In the genomic region with DNA sequence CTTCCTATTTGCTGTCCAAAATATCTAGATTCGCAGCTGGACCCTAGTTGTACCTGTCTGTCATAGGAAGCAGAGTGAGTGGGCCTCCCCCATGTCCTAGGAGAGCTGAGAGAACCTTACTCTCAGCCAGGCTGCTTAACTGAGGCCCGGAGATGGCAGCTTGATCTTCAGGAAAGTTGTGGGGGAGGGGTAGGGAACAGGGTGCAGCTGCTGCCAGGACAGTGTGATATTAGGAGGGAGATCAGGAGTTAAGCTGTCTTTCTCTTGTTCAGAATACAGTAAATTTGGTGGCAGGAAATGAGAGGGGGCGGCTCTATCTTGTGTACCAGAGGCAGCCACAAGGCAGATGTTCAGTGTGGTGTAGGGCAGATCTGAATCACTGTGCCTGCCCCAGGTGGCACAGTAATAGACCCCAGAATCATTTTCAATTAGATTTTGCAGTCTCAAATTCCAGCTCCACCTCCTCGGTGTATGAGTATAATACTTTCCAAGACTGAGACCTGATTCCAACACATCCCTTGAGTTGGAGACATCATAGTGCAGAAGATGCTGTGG, we compare ENCODE assay signal across 8 cellular contexts.
DNase-seq lines count a peak whose midpoint lies in the region; ATAC-seq, FAIRE-seq and TF ChIP-seq lines count a peak whose summit lies in the region.
"Not testable (repeated sequence)": the region's sequence is repeated elsewhere in the genome, so short reads cannot be mapped to it uniquely, and the experiment has no call there.

No MANE protein-coding gene starts in this region.

- in situ Hi-C loops in GM12878 (cut with MboI), result loop anchor here (25.0 kb wide), 1 partner anchor 132 kb away; no protein-coding TSS in a partner anchor

- H3K27me3 Mint-ChIP-seq in activated CD4-positive, alpha-beta memory T cell treated with anti-CD3 and anti-CD28 coated beads for 36 hours, result not testable (repeated sequence)

- not testable (repeated sequence) for TF ChIP-seq EP300 in GM12878 (IDR thresholded peaks at IDR 0.05; ENCODE audit: borderline replicate concordance in 1 of 2, control insufficient read depth in 1 of 2, low read depth in 2 of 2, low read length in 2 of 2)

- not testable (repeated sequence) for H3K27me3 ChIP-seq in DND-41 (ENCODE audit: insufficient read depth, low read length, poor library complexity); GM12878 (replicated peaks in 1 of 2; ENCODE audit: control insufficient read depth in 2 of 2, insufficient read depth in 2 of 2, low read length in 1 of 2); spleen (replicated peaks in 1 of 7)

- H3K36me3 Mint-ChIP-seq in activated CD4-positive, alpha-beta memory T cell treated with anti-CD3 and anti-CD28 coated beads for 36 hours, result not testable (repeated sequence)

- SMC1A ChIA-PET in GM12878 (lab: Charles Lee; ENCODE audit: uncharacterized antibody, unreplicated experiment), result interaction anchor here (1.0 to 2.9 kb wide), 15 partner anchors 9 to 449 kb away, joined by 3 to 35 read pairs (median 6); no protein-coding TSS in a partner anchor

- not testable (repeated sequence) for H3K9me3 ChIP-seq in DND-41 (ENCODE audit: insufficient read depth, low read length, severe bottlenecking); GM12878 (replicated peaks; ENCODE audit: control insufficient read depth, insufficient read depth, low read length); spleen

- not testable (repeated sequence) for H3K9ac ChIP-seq in DND-41 (ENCODE audit: low read depth, low read length); GM12878 (ENCODE audit: control insufficient read depth, insufficient read depth, low read length)

- not testable (repeated sequence) for BruUV-seq in GM12878 (replicated peaks; lab: Mats Ljungman, UMichigan)

- peak; percentile 20 for DNase-seq in DND-41
- DNase-seq in NCI-H2171 treated with DMSO at 0.1 percent for 48 hours (lab: John Stamatoyannopoulos, UW), result peak; percentile 75
- DNase-seq in activated CD4-positive, alpha-beta memory T cell treated with anti-CD3 and anti-CD28 coated beads for 36 hours; GM12878 (ENCODE audit: low read depth, low spot score); spleen: not testable (repeated sequence)

- peak overlapping the region; percentile 58; the same call in 1 of the 2 replicates for H3K4me2 ChIP-seq in DND-41 (ENCODE audit: insufficient read depth, low read length)
- H3K4me2 ChIP-seq in GM12878 (ENCODE audit: control insufficient read depth, insufficient read depth), result not testable (repeated sequence)

- TF ChIP-seq CTCF in DND-41 (IDR thresholded peaks at IDR 0.05; ENCODE audit: borderline replicate concordance, extremely low read depth, low read length, poor library complexity, severe bottlenecking); GM12878 (IDR thresholded peaks at IDR 0.05 in 2 of 3, conservative IDR thresholded peaks at IDR 0.05 in 1 of 3; ENCODE audit: control insufficient read depth in 2 of 3, extremely low read depth in 1 of 3, insufficient read depth in 1 of 3, low read depth in 3 of 3, low read length in 3 of 3); spleen (IDR thresholded peaks at IDR 0.05 in 8 of 11, conservative IDR thresholded peaks at IDR 0.05 in 3 of 11): not testable (repeated sequence)

- H3K36me3 ChIP-seq in DND-41 (ENCODE audit: insufficient read depth, low read length); GM12878 (ENCODE audit: control insufficient read depth in 2 of 2, insufficient read depth in 2 of 2, low read length in 1 of 2); spleen: not testable (repeated sequence)

- peak overlapping the region; percentile 80 for H3K27ac ChIP-seq in DND-41 (ENCODE audit: low read length)
- not testable (repeated sequence) for H3K27ac ChIP-seq in GM12878 (ENCODE audit: control insufficient read depth, insufficient read depth)
- peak overlapping the region; percentile 17 to 86 (median 60) for H3K27ac ChIP-seq in spleen

- peak overlapping the region; percentile 61 for H3K27ac Mint-ChIP-seq in activated CD4-positive, alpha-beta memory T cell treated with anti-CD3 and anti-CD28 coated beads for 36 hours

- 36% methylated on average over 4 of the region's 4 CpGs for WGBS in GM12878 (ENCODE audit: insufficient coverage, insufficient replicate concordance, low lambda C conversion rate, missing lambda C conversion rate)
- WGBS in spleen, 5 donors, result 25 to 51% (median 35%) methylated on average over 4 of the region's 4 CpGs

- POLR2A ChIA-PET in activated CD4-positive, alpha-beta memory T cell treated with anti-CD3 and anti-CD28 coated beads for 36 hours (lab: Charles Lee), result interaction anchor here (0.6 kb wide), 1 partner anchor 13 kb away, joined by 4 read pairs; no protein-coding TSS in a partner anchor
- POLR2A ChIA-PET in GM12878 (lab: Charles Lee), result not testable (repeated sequence)

- RAD21 ChIA-PET in GM12878 (lab: Charles Lee; ENCODE audit: unreplicated experiment), result interaction anchor here (1.2 to 2.8 kb wide), 8 partner anchors 9 to 129 kb away, joined by 3 to 43 read pairs (median 7); no protein-coding TSS in a partner anchor

- H3K4me1 ChIP-seq in DND-41 (ENCODE audit: insufficient read depth, low read length) (peaks cover 66% of the 10 kb centered on the region), GM12878 (ENCODE audit: control insufficient read depth, insufficient read depth, low read length) (peaks cover 18% of the 10 kb centered on the region), spleen (peaks cover 8 to 84% (median 38%) of the 10 kb centered on the region in 6 donors)

- ATAC-seq in DND-41 (ENCODE audit: insufficient read depth, low read depth) (peak; percentile 31), GM19455 (IDR thresholded peaks at IDR 0.05; ENCODE audit: unreplicated experiment) (peak; percentile 45), HG02759 (IDR thresholded peaks at IDR 0.05; ENCODE audit: unreplicated experiment) (peak; percentile 49), HG03439 (IDR thresholded peaks at IDR 0.05; ENCODE audit: unreplicated experiment) (peak; percentile 56), GM12878 (peak; percentile 57)

- not testable (repeated sequence) for H3K9me3 Mint-ChIP-seq in activated CD4-positive, alpha-beta memory T cell treated with anti-CD3 and anti-CD28 coated beads for 36 hours

- H3K79me2 ChIP-seq in DND-41 (ENCODE audit: insufficient read depth, low read length), result peaks cover 14% of the 10 kb centered on the region
- not testable (repeated sequence) for H3K79me2 ChIP-seq in GM12878 (ENCODE audit: control insufficient read depth, insufficient read depth, low read length)

- not testable (repeated sequence) for H2AFZ ChIP-seq in DND-41 (ENCODE audit: low read depth, low read length)
- peak overlapping the region; percentile 48; the same call in 1 of the 2 replicates for H2AFZ ChIP-seq in GM12878 (ENCODE audit: control insufficient read depth, low read depth, low read length)

- not testable (repeated sequence) for TF ChIP-seq POLR2A in GM12878 (IDR thresholded peaks at IDR 0.05; ENCODE audit: low read depth, low read length); spleen (IDR thresholded peaks at IDR 0.05)

- TF ChIP-seq RAD21 in GM12878 (IDR thresholded peaks at IDR 0.05; ENCODE audit: insufficient read depth, low read depth, low read length), result not testable (repeated sequence)

- H3K4me1 Mint-ChIP-seq in activated CD4-positive, alpha-beta memory T cell treated with anti-CD3 and anti-CD28 coated beads for 36 hours (ENCODE audit: low read depth), result peaks cover 42% of the 10 kb centered on the region

- peak overlapping the region; percentile 47 for H3K4me3 Mint-ChIP-seq in activated CD4-positive, alpha-beta memory T cell treated with anti-CD3 and anti-CD28 coated beads for 36 hours

- intact Hi-C loops in activated CD4-positive, alpha-beta memory T cell treated with anti-CD3 and anti-CD28 coated beads for 36 hours (cut with micrococcal nuclease), result loop anchor here (2.0 kb wide), 1 partner anchor 14 kb away; no protein-coding TSS in a partner anchor
- intact Hi-C loops in GM12878 (cut with micrococcal nuclease; ENCODE audit: unreplicated experiment); spleen (cut with DNase I; ENCODE audit: low total_unique reads): not testable (repeated sequence)

- H3K4me3 ChIP-seq in DND-41 (ENCODE audit: low read depth in 1 of 2, low read length in 2 of 2), result 0 out of 4 replicates have a peak overlapping the region, but pooled peaks of 1 of the 2 experiments have one; percentile 4
- not testable (repeated sequence) for H3K4me3 ChIP-seq in GM12878
- H3K4me3 ChIP-seq in spleen, result peak overlapping the region in 5 of 8 donors; percentile 1 to 49 (median 15)

- FAIRE-seq in GM12878 (lab: Jason Lieb, UNC), result not testable (repeated sequence)

- not testable (repeated sequence) for H4K20me1 ChIP-seq in DND-41 (ENCODE audit: insufficient read depth, low read length); GM12878 (ENCODE audit: control insufficient read depth, insufficient read depth)

- CTCF ChIA-PET in activated CD4-positive, alpha-beta memory T cell treated with anti-CD3 and anti-CD28 coated beads for 36 hours (lab: Charles Lee), result interaction anchor here (0.7 to 3.4 kb wide), 14 partner anchors 9 to 235 kb away, joined by 3 to 51 read pairs (median 6); no protein-coding TSS in a partner anchor
- CTCF ChIA-PET in GM12878 (lab: Yijun Ruan, JAX), result interaction anchor here (0.8 to 9.6 kb wide), 23 partner anchors 9 to 446 kb away, joined by 3 to 240 read pairs (median 11); a partner anchor contains a TSS

TF ChIP-seq in GM12878, 131 proteins besides CTCF, POLR2A, EP300 and RAD21:
- TF ChIP-seq TCF12 (IDR thresholded peaks at IDR 0.05; ENCODE audit: low read depth, low read length), result 0 out of 2 replicates have a peak, but pooled peaks have one; percentile 8
